ENCODE assay signal across 32 cellular contexts in genomic region chr2:7648381-7648780, GRCh38.
"Had no signal": no experiment of that assay in that cellular context is flagged by ENCODE, and none has a peak within 500 bp of the region (broad histone marks: within the 10 kb centered on the region; RNA-seq: fewer than 3 reads in every experiment).

No MANE protein-coding gene starts in this region.

- H3K4me3 Mint-ChIP-seq: activated B cell treated with CpG ODN at 0.5 μM for 24 hours; activated CD8-positive, alpha-beta T cell treated with anti-CD3 and anti-CD28 coated beads for 36 hours; activated naive CD8-positive, alpha-beta T cell treated with anti-CD3 and anti-CD28 coated beads for 36 hours; activated T-cell treated with anti-CD3 and anti-CD28 coated beads, Interleukin-2, amount 50 U/mL, for 4 hours; activated T-helper 17 cell treated with anti-CD3 and anti-CD28 coated beads, Interleukin-2, amount 50 U/mL, for 72 hours; effector memory CD8-positive, alpha-beta T cell; T-helper 17 cell; T-helper 2 cell treated with Interferon-gamma antibody and Interleukin-4, amounts not matched to agents 5 μg/mL and 100 μg/mL, for 36 hours had no signal

- H3K4me1 Mint-ChIP-seq: activated B cell treated with CpG ODN at 0.5 μM for 24 hours had no signal

- H3K9me3 Mint-ChIP-seq: effector memory CD8-positive, alpha-beta T cell had no signal

- ATAC-seq: activated CD4-positive, CD25-positive, alpha-beta regulatory T cell treated with anti-CD3 and anti-CD28 coated beads, Interleukin-2, amount 50 U/mL, for 24 hours; activated CD8-positive, alpha-beta T cell treated with anti-CD3 and anti-CD28 coated beads for 36 hours; activated T-cell treated with anti-CD3 and anti-CD28 coated beads, Interleukin-2, amount 50 U/mL, for 4 hours; activated T-helper 17 cell treated with anti-CD3 and anti-CD28 coated beads, Interleukin-2, amount 50 U/mL, for 72 hours; effector memory CD8-positive, alpha-beta T cell; gastroesophageal sphincter; T-helper 17 cell had no signal

- H3K27ac ChIP-seq: ascending aorta, breast epithelium, cardiac muscle cell, esophagus muscularis mucosa, gastroesophageal sphincter, WERI-Rb-1 had no signal

- H3K36me3 Mint-ChIP-seq: brain had no signal

- H3K4me3 ChIP-seq: ascending aorta, breast epithelium, cardiac muscle cell, esophagus muscularis mucosa, gastroesophageal sphincter had no signal

- H3K27me3 Mint-ChIP-seq: activated CD8-positive, alpha-beta T cell treated with anti-CD3 and anti-CD28 coated beads for 36 hours; activated naive CD8-positive, alpha-beta T cell treated with anti-CD3 and anti-CD28 coated beads for 36 hours; activated T-helper 17 cell treated with anti-CD3 and anti-CD28 coated beads, Interleukin-2, amount 50 U/mL, for 72 hours; effector memory CD8-positive, alpha-beta T cell; T-helper 17 cell had no signal

- H3K27me3 ChIP-seq: ascending aorta, breast epithelium, cardiac muscle cell, esophagus muscularis mucosa, gastroesophageal sphincter had no signal

- H3K36me3 ChIP-seq: ascending aorta, breast epithelium, cardiac muscle cell, esophagus muscularis mucosa, gastroesophageal sphincter, WERI-Rb-1 had no signal

- DNase-seq: activated B cell treated with CpG ODN at 0.5 μM for 24 hours; activated CD4-positive, alpha-beta T cell treated with anti-CD3 and anti-CD28 coated beads for 48 hours; activated CD4-positive, alpha-beta T cell treated with anti-CD3 and anti-CD28 coated beads, Interleukin-2, amount 50 U/mL, for 1 hour; activated CD4-positive, alpha-beta T cell treated with anti-CD3 and anti-CD28 coated beads, Interleukin-2, amount 50 U/mL, for 48 hours; activated CD8-positive, alpha-beta memory T cell treated with anti-CD3 and anti-CD28 coated beads for 24 hours; activated CD8-positive, alpha-beta T cell treated with anti-CD3 and anti-CD28 coated beads for 36 hours; activated effector memory CD4-positive, alpha-beta T cell treated with Interleukin-2 at 50 U/mL for 16 hours; activated gamma-delta T cell treated with Interleukin-2 at 50 U/mL for 16 hours; activated naive CD4-positive, alpha-beta T cell treated with anti-CD3 and anti-CD28 coated beads, Interleukin-2, amount 50 U/mL, for 16 hours; activated naive CD4-positive, alpha-beta T cell treated with Interleukin-2 at 50 U/mL for 16 hours; activated naive CD8-positive, alpha-beta T cell treated with anti-CD3 and anti-CD28 coated beads for 36 hours; activated T-cell treated with anti-CD3 and anti-CD28 coated beads, Interleukin-2, amount 50 U/mL, for 4 hours; central memory CD4-positive, alpha-beta T cell; cortex of kidney; dermis blood vessel endothelial cell; effector CD4-positive, alpha-beta T cell; effector memory CD8-positive, alpha-beta T cell; erythroblast; foreskin melanocyte; T-helper 1 cell; T-helper 17 cell; T1000; WERI-Rb-1 had no signal

- H3K27ac Mint-ChIP-seq: activated B cell treated with CpG ODN at 0.5 μM for 24 hours; activated CD8-positive, alpha-beta T cell treated with anti-CD3 and anti-CD28 coated beads for 36 hours; activated naive CD8-positive, alpha-beta T cell treated with anti-CD3 and anti-CD28 coated beads for 36 hours; activated T-helper 17 cell treated with anti-CD3 and anti-CD28 coated beads, Interleukin-2, amount 50 U/mL, for 72 hours; T-helper 17 cell; T-helper 2 cell treated with Interferon-gamma antibody and Interleukin-4, amounts not matched to agents 5 μg/mL and 100 μg/mL, for 36 hours had no signal

- H3K4me1 ChIP-seq: ascending aorta, breast epithelium, esophagus muscularis mucosa, gastroesophageal sphincter had no signal
